1 cellular context compared by ENCODE assay signal in genomic region chr12:26937863-26938659, GRCh38.
TF ChIP-seq lines count a peak whose summit lies in the region.

Gene FGFR1OP2 (plus strand): TSS chr12:26938470. CDS start chr12:26954159, 15,689 bp downstream.
Gene INTS13 (minus strand): TSS chr12:26937981. CDS start chr12:26936803, 1,178 bp downstream.

TF ChIP-seq in HepG2, 621 proteins besides CTCF, POLR2A, EP300 and RAD21 (continued from another document and continues in another):
- TF ChIP-seq HCFC1 (IDR thresholded peaks at IDR 0.05; ENCODE audit: low read depth, low read length) (peak; percentile 29; the same call in 1 of the 2 replicates), ZNF549 (CRISPR knock-in tag; IDR thresholded peaks at IDR 0.05) (no peak), NAIF1 (CRISPR knock-in tag; IDR thresholded peaks at IDR 0.05; ENCODE audit: borderline replicate concordance) (no peak), ZBTB2 (CRISPR knock-in tag; IDR thresholded peaks at IDR 0.05; ENCODE audit: low read depth) (peak; percentile 60), ZBTB20 (CRISPR knock-in tag; IDR thresholded peaks at IDR 0.05; ENCODE audit: borderline replicate concordance, low read depth) (0 out of 2 replicates have a peak, but pooled peaks have one; percentile 51), ZNF773 (CRISPR knock-in tag; IDR thresholded peaks at IDR 0.05; ENCODE audit: borderline replicate concordance) (no peak), MZF1 (CRISPR knock-in tag; IDR thresholded peaks at IDR 0.05; ENCODE audit: borderline replicate concordance) (no peak), ZNF790 (CRISPR knock-in tag; IDR thresholded peaks at IDR 0.05; ENCODE audit: borderline replicate concordance) (no peak; the same call in 1 of the 2 replicates), KMT2A (CRISPR knock-in tag; IDR thresholded peaks at IDR 0.05) (peak; percentile 79), TRIM24 (CRISPR knock-in tag; IDR thresholded peaks at IDR 0.05) (no peak), RORA (CRISPR knock-in tag; IDR thresholded peaks at IDR 0.05) (no peak), LCORL (IDR thresholded peaks at IDR 0.05) (no peak), LCORL (CRISPR knock-in tag; IDR thresholded peaks at IDR 0.05) (peak; percentile 10; the same call in 1 of the 2 replicates), NR2C2 (CRISPR knock-in tag; IDR thresholded peaks at IDR 0.05; ENCODE audit: borderline replicate concordance) (0 out of 2 replicates have a peak, but pooled peaks have one; percentile 33), ZNF44 (CRISPR knock-in tag; IDR thresholded peaks at IDR 0.05) (peak; percentile 34), DR1 (CRISPR knock-in tag; IDR thresholded peaks at IDR 0.05) (peak; percentile 72; the same call in 1 of the 2 replicates), ZNF138 (CRISPR knock-in tag; IDR thresholded peaks at IDR 0.05; ENCODE audit: low read depth) (no peak), RNF2 (conservative IDR thresholded peaks at IDR 0.05; ENCODE audit: low read depth) (no peak), NPAS2 (CRISPR knock-in tag; IDR thresholded peaks at IDR 0.05; ENCODE audit: borderline replicate concordance) (0 out of 2 replicates have a peak, but pooled peaks have one; percentile 52), EEA1 (CRISPR knock-in tag; IDR thresholded peaks at IDR 0.05; ENCODE audit: borderline replicate concordance) (peak; percentile 55; the same call in 1 of the 2 replicates), ZNF788 (CRISPR knock-in tag; IDR thresholded peaks at IDR 0.05; ENCODE audit: borderline replicate concordance) (peak; percentile 62; the same call in 1 of the 2 replicates), MXI1 (IDR thresholded peaks at IDR 0.05; ENCODE audit: borderline replicate concordance, low read depth, low read length) (peak; percentile 80; the same call in 2 of the 3 replicates), ZMAT5 (CRISPR knock-in tag; IDR thresholded peaks at IDR 0.05; ENCODE audit: borderline replicate concordance, low read depth) (no peak), KLF11 (CRISPR knock-in tag; IDR thresholded peaks at IDR 0.05) (0 out of 2 replicates have a peak, but pooled peaks have one; percentile 23), TBX2 (CRISPR knock-in tag; IDR thresholded peaks at IDR 0.05; ENCODE audit: borderline replicate concordance) (peak; percentile 20; the same call in 1 of the 2 replicates), GATAD1 (CRISPR knock-in tag; IDR thresholded peaks at IDR 0.05) (peak; percentile 71; the same call in 1 of the 2 replicates), HDAC1 (CRISPR knock-in tag; IDR thresholded peaks at IDR 0.05) (peak; percentile 22; the same call in 1 of the 2 replicates), ELF3 (CRISPR knock-in tag; IDR thresholded peaks at IDR 0.05) (0 out of 2 replicates have a peak, but pooled peaks have one; percentile 30), ZNF441 (CRISPR knock-in tag; IDR thresholded peaks at IDR 0.05; ENCODE audit: borderline replicate concordance) (no peak), PHF20 (CRISPR knock-in tag; IDR thresholded peaks at IDR 0.05) (peak; percentile 57; the same call in 1 of the 2 replicates), XRCC5 (optimal IDR thresholded peaks at IDR 0.05; ENCODE audit: low read length) (peak; percentile 14), ZNF589 (CRISPR knock-in tag; conservative IDR thresholded peaks at IDR 0.05) (no peak), ZSCAN5A (CRISPR knock-in tag; IDR thresholded peaks at IDR 0.05; ENCODE audit: borderline replicate concordance) (no peak), NR3C1 (CRISPR knock-in tag; IDR thresholded peaks at IDR 0.05) (no peak), ZNF605 (CRISPR knock-in tag; IDR thresholded peaks at IDR 0.05) (peak; percentile 62; the same call in 1 of the 2 replicates), MEIS2 (CRISPR knock-in tag; IDR thresholded peaks at IDR 0.05) (0 out of 2 replicates have a peak, but pooled peaks have one; percentile 17), ZBTB39 (CRISPR knock-in tag; IDR thresholded peaks at IDR 0.05) (no peak), ZZZ3 (CRISPR knock-in tag; IDR thresholded peaks at IDR 0.05; ENCODE audit: borderline replicate concordance) (no peak), SP1 (IDR thresholded peaks at IDR 0.05) (no peak), SP1 (CRISPR knock-in tag; IDR thresholded peaks at IDR 0.05) (peak; percentile 41; the same call in 1 of the 2 replicates), REST (IDR thresholded peaks at IDR 0.05; ENCODE audit: borderline replicate concordance in 1 of 2, low read depth in 1 of 2, low read length in 2 of 2) (no peak), DNMT3B (CRISPR knock-in tag; conservative IDR thresholded peaks at IDR 0.05) (no peak)
- TF ChIP-seq, protein P1, sequence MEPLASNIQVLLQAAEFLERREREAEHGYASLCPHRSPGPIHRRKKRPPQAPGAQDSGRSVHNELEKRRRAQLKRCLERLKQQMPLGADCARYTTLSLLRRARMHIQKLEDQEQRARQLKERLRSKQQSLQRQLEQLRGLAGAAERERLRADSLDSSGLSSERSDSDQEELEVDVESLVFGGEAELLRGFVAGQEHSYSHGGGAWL (CRISPR knock-in tag; IDR thresholded peaks at IDR 0.05), result peak; percentile 35; the same call in 1 of the 2 replicates
- TF ChIP-seq, protein P2, sequence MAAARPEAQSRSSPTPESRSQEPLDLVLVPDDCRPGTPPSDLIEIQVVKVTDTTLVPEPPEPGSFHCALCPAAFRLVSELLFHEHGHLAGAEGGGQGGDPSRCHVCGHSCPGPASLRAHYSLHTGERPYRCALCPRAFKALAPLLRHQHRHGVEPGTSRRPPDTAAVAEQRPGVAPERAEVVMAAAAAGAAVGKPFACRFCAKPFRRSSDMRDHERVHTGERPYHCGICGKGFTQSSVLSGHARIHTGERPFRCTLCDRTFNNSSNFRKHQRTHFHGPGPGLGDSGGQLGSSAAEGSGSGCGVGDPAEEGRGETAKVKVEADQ (CRISPR knock-in tag; IDR thresholded peaks at IDR 0.05; ENCODE audit: borderline replicate concordance), result no peak; the same call in 1 of the 2 replicates
- TF ChIP-seq, protein P3, sequence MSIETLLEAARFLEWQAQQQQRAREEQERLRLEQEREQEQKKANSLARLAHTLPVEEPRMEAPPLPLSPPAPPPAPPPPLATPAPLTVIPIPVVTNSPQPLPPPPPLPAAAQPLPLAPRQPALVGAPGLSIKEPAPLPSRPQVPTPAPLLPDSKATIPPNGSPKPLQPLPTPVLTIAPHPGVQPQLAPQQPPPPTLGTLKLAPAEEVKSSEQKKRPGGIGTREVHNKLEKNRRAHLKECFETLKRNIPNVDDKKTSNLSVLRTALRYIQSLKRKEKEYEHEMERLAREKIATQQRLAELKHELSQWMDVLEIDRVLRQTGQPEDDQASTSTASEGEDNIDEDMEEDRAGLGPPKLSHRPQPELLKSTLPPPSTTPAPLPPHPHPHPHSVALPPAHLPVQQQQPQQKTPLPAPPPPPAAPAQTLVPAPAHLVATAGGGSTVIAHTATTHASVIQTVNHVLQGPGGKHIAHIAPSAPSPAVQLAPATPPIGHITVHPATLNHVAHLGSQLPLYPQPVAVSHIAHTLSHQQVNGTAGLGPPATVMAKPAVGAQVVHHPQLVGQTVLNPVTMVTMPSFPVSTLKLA (IDR thresholded peaks at IDR 0.05), result peak; percentile 28; the same call in 1 of the 2 replicates
- TF ChIP-seq, protein P4, sequence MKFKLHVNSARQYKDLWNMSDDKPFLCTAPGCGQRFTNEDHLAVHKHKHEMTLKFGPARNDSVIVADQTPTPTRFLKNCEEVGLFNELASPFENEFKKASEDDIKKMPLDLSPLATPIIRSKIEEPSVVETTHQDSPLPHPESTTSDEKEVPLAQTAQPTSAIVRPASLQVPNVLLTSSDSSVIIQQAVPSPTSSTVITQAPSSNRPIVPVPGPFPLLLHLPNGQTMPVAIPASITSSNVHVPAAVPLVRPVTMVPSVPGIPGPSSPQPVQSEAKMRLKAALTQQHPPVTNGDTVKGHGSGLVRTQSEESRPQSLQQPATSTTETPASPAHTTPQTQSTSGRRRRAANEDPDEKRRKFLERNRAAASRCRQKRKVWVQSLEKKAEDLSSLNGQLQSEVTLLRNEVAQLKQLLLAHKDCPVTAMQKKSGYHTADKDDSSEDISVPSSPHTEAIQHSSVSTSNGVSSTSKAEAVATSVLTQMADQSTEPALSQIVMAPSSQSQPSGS (CRISPR knock-in tag; IDR thresholded peaks at IDR 0.05), result peak; percentile 45; the same call in 1 of the 2 replicates
- TF ChIP-seq, protein P5, sequence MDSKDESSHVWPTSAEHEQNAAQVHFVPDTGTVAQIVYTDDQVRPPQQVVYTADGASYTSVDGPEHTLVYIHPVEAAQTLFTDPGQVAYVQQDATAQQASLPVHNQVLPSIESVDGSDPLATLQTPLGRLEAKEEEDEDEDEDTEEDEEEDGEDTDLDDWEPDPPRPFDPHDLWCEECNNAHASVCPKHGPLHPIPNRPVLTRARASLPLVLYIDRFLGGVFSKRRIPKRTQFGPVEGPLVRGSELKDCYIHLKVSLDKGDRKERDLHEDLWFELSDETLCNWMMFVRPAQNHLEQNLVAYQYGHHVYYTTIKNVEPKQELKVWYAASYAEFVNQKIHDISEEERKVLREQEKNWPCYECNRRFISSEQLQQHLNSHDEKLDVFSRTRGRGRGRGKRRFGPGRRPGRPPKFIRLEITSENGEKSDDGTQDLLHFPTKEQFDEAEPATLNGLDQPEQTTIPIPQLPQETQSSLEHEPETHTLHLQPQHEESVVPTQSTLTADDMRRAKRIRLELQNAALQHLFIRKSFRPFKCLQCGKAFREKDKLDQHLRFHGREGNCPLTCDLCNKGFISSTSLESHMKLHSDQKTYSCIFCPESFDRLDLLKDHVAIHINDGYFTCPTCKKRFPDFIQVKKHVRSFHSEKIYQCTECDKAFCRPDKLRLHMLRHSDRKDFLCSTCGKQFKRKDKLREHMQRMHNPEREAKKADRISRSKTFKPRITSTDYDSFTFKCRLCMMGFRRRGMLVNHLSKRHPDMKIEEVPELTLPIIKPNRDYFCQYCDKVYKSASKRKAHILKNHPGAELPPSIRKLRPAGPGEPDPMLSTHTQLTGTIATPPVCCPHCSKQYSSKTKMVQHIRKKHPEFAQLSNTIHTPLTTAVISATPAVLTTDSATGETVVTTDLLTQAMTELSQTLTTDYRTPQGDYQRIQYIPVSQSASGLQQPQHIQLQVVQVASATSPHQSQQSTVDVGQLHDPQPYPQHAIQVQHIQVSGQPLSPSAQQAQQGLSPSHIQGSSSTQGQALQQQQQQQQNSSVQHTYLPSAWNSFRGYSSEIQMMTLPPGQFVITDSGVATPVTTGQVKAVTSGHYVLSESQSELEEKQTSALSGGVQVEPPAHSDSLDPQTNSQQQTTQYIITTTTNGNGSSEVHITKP (CRISPR knock-in tag; IDR thresholded peaks at IDR 0.05; ENCODE audit: low read depth), result no peak
